Comparison of ENCODE assay signal across 8 cellular contexts in genomic region chr7:76626989-76627642, GRCh38. TPM values are rescaled to one million over a fixed set of nuclear protein-coding genes. Genes with fewer than 3 reads are reported as not detected.
DNase-seq lines count a peak whose midpoint lies in the region; ATAC-seq and TF ChIP-seq lines count a peak whose summit lies in the region.
"Not testable (repeated sequence)": the region's sequence is repeated elsewhere in the genome, so short reads cannot be mapped to it uniquely, and the experiment has no call there.

Gene POMZP3, minus strand, starts transcription at chr7:76627279. Its CDS starts 1,215 bp downstream, at chr7:76626064.

- peak within 1 kb of the TSS; percentile 71 for H3K9ac ChIP-seq in muscle layer of colon (ENCODE audit: low read length)

- DNase-seq in SJSA1 (ENCODE audit: low read depth in 1 of 2, low spot score in 2 of 2) (peak in 1 of 2 experiments; percentile 26), fibroblast of peridontal ligament (ENCODE audit: extremely low read depth) (peak; percentile 24)
- peak; percentile 50 for DNase-seq in activated naive CD4-positive, alpha-beta T cell treated with anti-CD3 and anti-CD28 coated beads, Interleukin-2, amount 10 ng/mL, durations not matched to agents 7 days and 5 days
- DNase-seq in stimulated activated CD8-positive, alpha-beta memory T cell treated with anti-CD3 and anti-CD28 coated beads, Interleukin-7, amount 100 ng/mL, for 4 hours (ENCODE audit: low read depth in 2 of 2) = peak; percentile 21 to 25

- H3K4me3 Mint-ChIP-seq in activated naive CD4-positive, alpha-beta T cell treated with anti-CD3 and anti-CD28 coated beads, Interleukin-2, amount 10 ng/mL, durations not matched to agents 7 days and 5 days = peak within 1 kb of the TSS; percentile 88

- H3K4me3 ChIP-seq in DOHH2 (ENCODE audit: low read length) = peak within 1 kb of the TSS; percentile 82
- peak within 1 kb of the TSS; percentile 69 for H3K4me3 ChIP-seq in SJSA1
- peak within 1 kb of the TSS in 1 of 2 donors; percentile 64 for H3K4me3 ChIP-seq in muscle layer of colon (ENCODE audit: low read depth in 1 of 2, low read length in 2 of 2)

- H4K20me1 ChIP-seq in DOHH2 (ENCODE audit: control insufficient read depth, insufficient read depth, low read depth, low read length) = not testable (repeated sequence)

- not testable (repeated sequence) for H3K9me3 ChIP-seq in DOHH2 (ENCODE audit: control insufficient read depth, insufficient read depth, low read length); SJSA1 (replicated peaks); muscle layer of colon (ENCODE audit: low read length)

- not testable (repeated sequence) for H3K4me1 Mint-ChIP-seq in activated naive CD4-positive, alpha-beta T cell treated with anti-CD3 and anti-CD28 coated beads, Interleukin-2, amount 10 ng/mL, durations not matched to agents 7 days and 5 days

- CTCF ChIA-PET in activated naive CD4-positive, alpha-beta T cell treated with anti-CD3 and anti-CD28 coated beads, Interleukin-2, amount 10 ng/mL, durations not matched to agents 7 days and 5 days (lab: Charles Lee) = not testable (repeated sequence)

- H3K4me2 ChIP-seq in DOHH2 (ENCODE audit: low read length) = peak within 1 kb of the TSS; percentile 76

- not testable (repeated sequence) for H3K27me3 Mint-ChIP-seq in activated naive CD4-positive, alpha-beta T cell treated with anti-CD3 and anti-CD28 coated beads, Interleukin-2, amount 10 ng/mL, durations not matched to agents 7 days and 5 days

- H3K4me1 ChIP-seq in DOHH2 (ENCODE audit: control insufficient read depth, low read length); SJSA1 (replicated peaks); muscle layer of colon (ENCODE audit: insufficient read depth, low read length): not testable (repeated sequence)

- ATAC-seq in GM21528 (IDR thresholded peaks at IDR 0.05; ENCODE audit: low FRiP score, unreplicated experiment) (peak; percentile 82), HG03520 (IDR thresholded peaks at IDR 0.05; ENCODE audit: unreplicated experiment) (peak; percentile 72)

- H3K9me2 ChIP-seq in DOHH2 (replicated peaks; ENCODE audit: control insufficient read depth, low read length) = not testable (repeated sequence)

- TF ChIP-seq CTCF in DOHH2 (IDR thresholded peaks at IDR 0.05; ENCODE audit: low read depth, low read length, poor library complexity, severe bottlenecking) = not testable (repeated sequence)

- peaks cover 13% of the 10 kb centered on the region for H3K79me2 ChIP-seq in DOHH2 (ENCODE audit: control insufficient read depth, low read length)

- H3K27ac Mint-ChIP-seq in activated naive CD4-positive, alpha-beta T cell treated with anti-CD3 and anti-CD28 coated beads, Interleukin-2, amount 10 ng/mL, durations not matched to agents 7 days and 5 days = peak within 1 kb of the TSS; percentile 93

- not testable (repeated sequence) for H3F3A ChIP-seq in DOHH2 (ENCODE audit: control insufficient read depth, insufficient read depth)

- not testable (repeated sequence) for H3K9me3 Mint-ChIP-seq in activated naive CD4-positive, alpha-beta T cell treated with anti-CD3 and anti-CD28 coated beads, Interleukin-2, amount 10 ng/mL, durations not matched to agents 7 days and 5 days

- H3K27me3 ChIP-seq in DOHH2 (ENCODE audit: control insufficient read depth, low read length); SJSA1 (replicated peaks); muscle layer of colon (ENCODE audit: control insufficient read depth in 1 of 2, insufficient read depth in 2 of 2, low read length in 2 of 2): not testable (repeated sequence)

- H3K27ac ChIP-seq in DOHH2 (ENCODE audit: low read depth, low read length) = not testable (repeated sequence)
- H3K27ac ChIP-seq in SJSA1 (peak within 1 kb of the TSS; percentile 90), muscle layer of colon (ENCODE audit: low read depth, low read length) (peak within 1 kb of the TSS; percentile 80)

- not testable (repeated sequence) for H3K36me3 Mint-ChIP-seq in activated naive CD4-positive, alpha-beta T cell treated with anti-CD3 and anti-CD28 coated beads, Interleukin-2, amount 10 ng/mL, durations not matched to agents 7 days and 5 days

- peaks cover 14% of the 10 kb centered on the region for H3K36me3 ChIP-seq in DOHH2 (ENCODE audit: control insufficient read depth, low read length)
- H3K36me3 ChIP-seq in SJSA1; muscle layer of colon (ENCODE audit: insufficient read depth, low read length): not testable (repeated sequence)

RNA-seq across cellular contexts. Expression of gene POMZP3, which starts in this region (rescaled TPM):
- total RNA-seq in SJSA1 (2014; rRNA removed; shearing (Covaris generic)) = 8.5 and 9.1 TPM in 2 replicates
